8 cellular contexts compared by ENCODE assay signal in the genomic region with DNA sequence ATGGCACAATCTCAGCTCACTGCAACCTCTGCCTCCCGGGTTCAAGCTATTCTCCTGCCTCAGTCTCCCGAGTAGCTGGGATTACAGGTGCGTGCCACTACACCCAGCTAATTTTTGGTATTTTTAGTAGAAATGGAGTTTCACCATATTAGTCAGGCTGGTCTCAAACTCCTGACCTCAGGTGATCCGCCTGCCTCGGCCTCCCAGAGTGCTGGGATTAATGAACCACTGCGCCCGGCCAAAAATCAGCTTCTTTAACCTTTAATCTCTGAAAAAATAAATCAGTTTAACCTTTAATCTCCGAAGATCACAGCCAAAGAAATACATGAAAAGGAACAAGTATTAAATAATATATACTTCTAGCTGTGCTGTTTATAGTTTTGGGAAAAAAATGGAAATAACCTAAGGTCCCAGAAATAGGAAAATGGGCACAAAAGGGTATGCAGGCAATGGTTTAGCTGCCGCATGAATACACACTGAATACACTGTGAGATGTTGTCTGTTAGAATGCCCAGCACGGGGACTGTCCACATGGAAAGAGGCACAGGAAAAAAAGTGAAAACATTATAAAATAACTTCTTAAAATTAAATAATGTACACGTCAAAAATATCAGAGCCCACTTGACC. TPM values are rescaled to one million over a fixed set of nuclear protein-coding genes. Genes with fewer than 3 reads are reported as not detected.
DNase-seq lines count a peak whose midpoint lies in the region; TF ChIP-seq lines count a peak whose summit lies in the region.

No MANE protein-coding gene starts in this region.

- H3K36me3 Mint-ChIP-seq in activated T-cell treated with anti-CD3 and anti-CD28 coated beads, Interleukin-2, amount 50 U/mL, for 24 hours (ENCODE audit: low read depth), result peaks cover 38% of the 10 kb centered on the region

- peaks cover 6% of the 10 kb centered on the region for H3F3A ChIP-seq in SU-DHL-6 (ENCODE audit: insufficient read depth)

- no peaks in the 10 kb centered on the region for H3K9me2 ChIP-seq in SU-DHL-6 (replicated peaks; ENCODE audit: insufficient read depth, low read length)

- H4K20me1 ChIP-seq in SU-DHL-6 (ENCODE audit: low read depth, low read length) (no peaks in the 10 kb centered on the region), fibroblast of lung (ENCODE audit: control insufficient read depth, extremely low read depth, insufficient read depth, low read length) (no peaks in the 10 kb centered on the region)

- H3K79me2 ChIP-seq in SU-DHL-6 (ENCODE audit: insufficient read depth, low read length), result no peaks in the 10 kb centered on the region
- H3K79me2 ChIP-seq in fibroblast of lung (ENCODE audit: control insufficient read depth, insufficient read depth, low read length), result no peaks in the 10 kb centered on the region

- no peak overlapping the region for H3K4me3 ChIP-seq in SU-DHL-6 (ENCODE audit: insufficient read depth, low read length, poor library complexity, severe bottlenecking)
- H3K4me3 ChIP-seq in fibroblast of lung (replicated peaks in 1 of 4; ENCODE audit: control extremely low read depth in 1 of 4, insufficient read depth in 1 of 4, low read depth in 3 of 4, low read length in 4 of 4), result no peak overlapping the region
- no peak overlapping the region for H3K4me3 ChIP-seq in skeletal muscle tissue (ENCODE audit: low read length in 3 of 3)

- peak overlapping the region; percentile 7 for H3K27ac ChIP-seq in SU-DHL-6 (ENCODE audit: low read depth, low read length)
- peak overlapping the region; percentile 1 for H3K27ac ChIP-seq in fibroblast of lung (ENCODE audit: insufficient read depth, low read length)
- H3K27ac ChIP-seq in skeletal muscle tissue (ENCODE audit: low read depth, low read length), result peak overlapping the region; percentile 96

- H3K4me3 Mint-ChIP-seq in activated T-cell treated with anti-CD3 and anti-CD28 coated beads, Interleukin-2, amount 50 U/mL, for 24 hours, result peak overlapping the region; percentile 91

- H3K9me3 ChIP-seq in SU-DHL-6 (ENCODE audit: insufficient read depth, low read length), result no peaks in the 10 kb centered on the region
- H3K9me3 ChIP-seq in fibroblast of lung (ENCODE audit: control insufficient read depth, insufficient read depth, low read depth, low read length), result no peaks in the 10 kb centered on the region
- no peaks in the 10 kb centered on the region for H3K9me3 ChIP-seq in skeletal muscle tissue (ENCODE audit: control insufficient read depth in 3 of 3, low read length in 3 of 3)

- H3K27ac Mint-ChIP-seq in activated T-cell treated with anti-CD3 and anti-CD28 coated beads, Interleukin-2, amount 50 U/mL, for 24 hours, result no peak overlapping the region

- no peak overlapping the region for H3K9ac ChIP-seq in SU-DHL-6 (ENCODE audit: low read length)
- no peak overlapping the region for H3K9ac ChIP-seq in fibroblast of lung (ENCODE audit: insufficient read depth, low read length)
- H3K9ac ChIP-seq in skeletal muscle tissue (ENCODE audit: low read depth in 1 of 3, low read length in 3 of 3), result peak overlapping the region in 1 of 3 donors; percentile 53

- DNase-seq in activated T-cell treated with anti-CD3 and anti-CD28 coated beads, Interleukin-2, amount 50 U/mL, for 24 hours, result no peak
- no peak for DNase-seq in activated T-cell treated with anti-CD3 and anti-CD28 coated beads, Interleukin-2, amount 50 U/mL, for 48 hours
- DNase-seq in fibroblast of lung (ENCODE audit: low read depth in 2 of 2), result no peak
- DNase-seq in epidermal melanocyte (ENCODE audit: insufficient read length, low spot score), result no peak
- DNase-seq in cerebellum (ENCODE audit: low spot score), result no peak
- DNase-seq in hypothalamus (lab: John Stamatoyannopoulos, UW), result no peak

- no peaks in the 10 kb centered on the region for H3K9me3 Mint-ChIP-seq in activated T-cell treated with anti-CD3 and anti-CD28 coated beads, Interleukin-2, amount 50 U/mL, for 24 hours

- TF ChIP-seq CTCF in SU-DHL-6 (IDR thresholded peaks at IDR 0.05; ENCODE audit: insufficient read depth, low read length, poor library complexity, severe bottlenecking) (no peak), fibroblast of lung (conservative IDR thresholded peaks at IDR 0.05 in 1 of 2, IDR thresholded peaks at IDR 0.05 in 1 of 2; ENCODE audit: low read depth in 1 of 2, low read length in 2 of 2) (no peak)

- H2AFZ ChIP-seq in SU-DHL-6 (ENCODE audit: low read depth, low read length, severe bottlenecking), result no peak overlapping the region
- no peak overlapping the region for H2AFZ ChIP-seq in fibroblast of lung (ENCODE audit: low read length)

- no peaks in the 10 kb centered on the region for H3K27me3 Mint-ChIP-seq in activated T-cell treated with anti-CD3 and anti-CD28 coated beads, Interleukin-2, amount 50 U/mL, for 24 hours

- H3K4me1 Mint-ChIP-seq in activated T-cell treated with anti-CD3 and anti-CD28 coated beads, Interleukin-2, amount 50 U/mL, for 24 hours (ENCODE audit: low read depth), result peaks cover 38% of the 10 kb centered on the region

- peak overlapping the region; percentile 7 for H3K4me2 ChIP-seq in SU-DHL-6 (ENCODE audit: low read depth, low read length, poor library complexity, severe bottlenecking)
- H3K4me2 ChIP-seq in fibroblast of lung (ENCODE audit: extremely low read depth, insufficient read depth, low read length), result no peak overlapping the region

- H3K27me3 ChIP-seq in SU-DHL-6 (ENCODE audit: low read length), result no peaks in the 10 kb centered on the region
- no peaks in the 10 kb centered on the region for H3K27me3 ChIP-seq in fibroblast of lung (ENCODE audit: control insufficient read depth, insufficient read depth, low read length)
- no peaks in the 10 kb centered on the region for H3K27me3 ChIP-seq in skeletal muscle tissue (ENCODE audit: control insufficient read depth in 3 of 3, insufficient read depth in 3 of 3, low read length in 3 of 3)

- H3K4me1 ChIP-seq in fibroblast of lung (ENCODE audit: control insufficient read depth, extremely low read depth, insufficient read depth, low read length), result peaks cover 8% of the 10 kb centered on the region
- H3K4me1 ChIP-seq in skeletal muscle tissue (ENCODE audit: control insufficient read depth in 3 of 3, insufficient read depth in 3 of 3, low read length in 3 of 3), result peaks cover 15 to 30% (median 22%) of the 10 kb centered on the region in 3 donors

- H3K36me3 ChIP-seq in SU-DHL-6 (ENCODE audit: low read length) (no peaks in the 10 kb centered on the region), fibroblast of lung (ENCODE audit: control insufficient read depth, insufficient read depth, low read length) (peaks cover 2% of the 10 kb centered on the region), skeletal muscle tissue (ENCODE audit: control insufficient read depth in 3 of 3, insufficient read depth in 3 of 3, low read length in 3 of 3) (peaks cover 15 to 22% (median 19%) of the 10 kb centered on the region in 3 donors)

RNA-seq across cellular contexts. Expression of gene NQO2, which starts 1.6 kb away (rescaled TPM):
- 12.1 and 18.7 TPM in 2 replicates for total RNA-seq in fibroblast of lung
- polyA plus RNA-seq in fibroblast of lung, result 13.5 and 40.8 TPM in 2 replicates
- polyA plus RNA-seq in fibroblast of lung (2012), result 15.2 and 45.3 TPM in 2 replicates
- polyA minus RNA-seq in fibroblast of lung (ENCODE audit: low replicate concordance), result 5.3 and 9.2 TPM in 2 replicates
- 5.7 TPM for total RNA-seq in skeletal muscle tissue
- total RNA-seq in cerebellum, result 8.3 TPM

RNA-seq across cellular contexts. Expression of gene SERPINB6, which starts 29.9 kb away (rescaled TPM):
- total RNA-seq in fibroblast of lung, result 71.7 and 83.9 TPM in 2 replicates
- 158 and 181 TPM in 2 replicates for polyA plus RNA-seq in fibroblast of lung
- polyA plus RNA-seq in fibroblast of lung (2012), result 142 and 157 TPM in 2 replicates
- polyA minus RNA-seq in fibroblast of lung (ENCODE audit: low replicate concordance), result 180 and 182 TPM in 2 replicates
- 52.7 TPM for total RNA-seq in skeletal muscle tissue
- total RNA-seq in cerebellum, result 16.1 TPM

Comparison
In these comparisons a context has a peak if more than half of its experiments do, and no peak if none do; other contexts are left out.
1. H3K27ac ChIP-seq: peak in every context shown above with its lines; median percentile 96 in skeletal muscle tissue; 7 in SU-DHL-6; 1 in fibroblast of lung.